19 cellular contexts compared by ENCODE assay signal in genomic region chr7:29255199-29255838, GRCh38.
DNase-seq lines count a peak whose midpoint lies in the region; FAIRE-seq and TF ChIP-seq lines count a peak whose summit lies in the region.
"Had no signal": no experiment of that assay in that cellular context is flagged by ENCODE, and none has a peak within 500 bp of the region (broad histone marks: within the 10 kb centered on the region; RNA-seq: fewer than 3 reads in every experiment).

No MANE protein-coding gene starts in this region.

- no peaks in the 10 kb centered on the region for H3K9me3 ChIP-seq in endothelial cell of umbilical vein (replicated peaks; ENCODE audit: control insufficient read depth, insufficient read depth, low read length)
- H3K9me3 ChIP-seq: Peyer's patch had no signal

- H3K27ac ChIP-seq in endothelial cell of umbilical vein (ENCODE audit: insufficient read depth, low read depth, low read length): no peak overlapping the region
- no peak overlapping the region for H3K27ac ChIP-seq in substantia nigra (ENCODE audit: low read depth, low read length, poor library complexity, severe bottlenecking)

- peak overlapping the region; percentile 50 for H3K4me2 ChIP-seq in endothelial cell of umbilical vein (ENCODE audit: insufficient read depth, low read length)

- peak overlapping the region; percentile 36 for H3K4me3 Mint-ChIP-seq in Calu3 (ENCODE audit: low read depth, unreplicated experiment)
- H3K4me3 Mint-ChIP-seq: activated CD4-positive, alpha-beta T cell treated with anti-CD3 and anti-CD28 coated beads, Interleukin-2, amount 10 ng/mL, durations not matched to agents 7 days and 5 days had no signal

- H3K27me3 Mint-ChIP-seq in Calu3 (ENCODE audit: unreplicated experiment): no peaks in the 10 kb centered on the region
- H3K27me3 Mint-ChIP-seq: CD8-positive, alpha-beta memory T cell had no signal

- peak overlapping the region; percentile 53 for H3K27ac Mint-ChIP-seq in Calu3 (ENCODE audit: unreplicated experiment)
- H3K27ac Mint-ChIP-seq: activated CD4-positive, alpha-beta T cell treated with anti-CD3 and anti-CD28 coated beads, Interleukin-2, amount 10 ng/mL, durations not matched to agents 7 days and 5 days had no signal

- H3K4me3 ChIP-seq in endothelial cell of umbilical vein (replicated peaks in 1 of 3; ENCODE audit: insufficient read depth in 1 of 3, low read depth in 1 of 3, low read length in 3 of 3): no peak overlapping the region
- H3K4me3 ChIP-seq: Peyer's patch had no signal

- H3K9me3 Mint-ChIP-seq in Calu3 (ENCODE audit: low read depth, unreplicated experiment): no peaks in the 10 kb centered on the region
- H3K9me3 Mint-ChIP-seq: CD8-positive, alpha-beta memory T cell had no signal

- no peaks in the 10 kb centered on the region for H3K36me3 ChIP-seq in endothelial cell of umbilical vein (ENCODE audit: control insufficient read depth in 2 of 2, extremely low read depth in 1 of 2, insufficient read depth in 2 of 2, low read length in 2 of 2)
- H3K36me3 ChIP-seq: Peyer's patch had no signal

- H2AFZ ChIP-seq in endothelial cell of umbilical vein (ENCODE audit: low read depth, low read length): peak overlapping the region; percentile 23

- no peak for FAIRE-seq in endothelial cell of umbilical vein (lab: Jason Lieb, UNC)
- FAIRE-seq: GM19239, TTC549 had no signal

- peaks cover 24% of the 10 kb centered on the region for H3K4me1 Mint-ChIP-seq in Calu3 (ENCODE audit: low read depth, unreplicated experiment)
- H3K4me1 Mint-ChIP-seq: activated CD4-positive, alpha-beta T cell treated with anti-CD3 and anti-CD28 coated beads, Interleukin-2, amount 10 ng/mL, durations not matched to agents 7 days and 5 days had no signal

- CTCF ChIA-PET in Calu3 (lab: Charles Lee): interaction anchor here (0.9 to 2.1 kb wide), 4 partner anchors 12 to 328 kb away, joined by 3 to 6 read pairs (median 4); no protein-coding TSS in a partner anchor
- CTCF ChIA-PET in endothelial cell of umbilical vein (lab: Charles Lee): interaction anchor here (1.0 to 2.9 kb wide), 6 partner anchors 11 to 65 kb away, joined by 3 to 22 read pairs (median 4); partner anchors contain the start of gene CHN2

- no peak overlapping the region for H3K9ac ChIP-seq in endothelial cell of umbilical vein (replicated peaks; ENCODE audit: extremely low read depth, insufficient read depth, low read length)

- TF ChIP-seq POLR2A in endothelial cell of umbilical vein (IDR thresholded peaks at IDR 0.05; ENCODE audit: low read depth, low read length): no peak

- dilution Hi-C loops in endothelial cell of umbilical vein (cut with MboI; ENCODE audit: extremely low pct_ligation_motif_present, low sequenced_read_pairs): no loop called here

- POLR2A ChIA-PET in endothelial cell of umbilical vein (lab: Charles Lee): no interaction called here

- H3K79me2 ChIP-seq in endothelial cell of umbilical vein (ENCODE audit: control insufficient read depth, insufficient read depth, low read length): no peaks in the 10 kb centered on the region

- TF ChIP-seq CTCF in Calu3 (IDR thresholded peaks at IDR 0.05; ENCODE audit: unreplicated experiment) (no peak), endothelial cell of umbilical vein (IDR thresholded peaks at IDR 0.05; ENCODE audit: extremely low read depth in 1 of 2, insufficient read depth in 1 of 2, low read depth in 1 of 2, low read length in 2 of 2) (no peak)

- no peaks in the 10 kb centered on the region for H3K27me3 ChIP-seq in endothelial cell of umbilical vein (ENCODE audit: control insufficient read depth in 2 of 2, insufficient read depth in 2 of 2, low read length in 2 of 2)
- H3K27me3 ChIP-seq: Peyer's patch had no signal

- H3K36me3 Mint-ChIP-seq in Calu3 (ENCODE audit: insufficient read depth, unreplicated experiment): peaks cover 10% of the 10 kb centered on the region

- no peaks in the 10 kb centered on the region for H4K20me1 ChIP-seq in endothelial cell of umbilical vein (replicated peaks; ENCODE audit: control insufficient read depth, extremely low read depth, insufficient read depth, low read length)

- intact Hi-C loops in Calu3 (cut with micrococcal nuclease; ENCODE audit: unreplicated experiment): loop anchor here (5.0 kb wide), 1 partner anchor 58 kb away; no protein-coding TSS in a partner anchor
- intact Hi-C loops in endothelial cell of umbilical vein (cut with micrococcal nuclease): no loop called here

- DNase-seq in Calu3 (no peak), NCI-H69 (lab: John Stamatoyannopoulos, UW) (peak; percentile 41), endothelial cell of umbilical vein (ENCODE audit: low read depth, low spot score) (peak; percentile 49), left kidney (ENCODE audit: low read depth, low spot score) (peak; percentile 64), NCI-H2029 (lab: John Stamatoyannopoulos, UW) (no peak), substantia nigra (lab: John Stamatoyannopoulos, UW) (no peak)
- no peak for DNase-seq in activated effector memory CD4-positive, alpha-beta T cell treated with anti-CD3 and anti-CD28 coated beads, Interleukin-2, amount 50 U/mL, for 16 hours
- DNase-seq in activated CD4-positive, alpha-beta T cell treated with anti-CD3 and anti-CD28 coated beads for 48 hours: no peak
- DNase-seq: activated CD4-positive, alpha-beta T cell treated with anti-CD3 and anti-CD28 coated beads, Interleukin-2, amount 10 ng/mL, durations not matched to agents 7 days and 5 days; activated CD8-positive, alpha-beta memory T cell treated with anti-CD3 and anti-CD28 coated beads, Interleukin-2, amount 50 U/mL, for 48 hours; activated gamma-delta T cell treated with Interleukin-2 at 50 U/mL for 16 hours; cerebellar nuclear complex; KG1; NCI-H774; occipital lobe; Peyer's patch had no signal

- H3K4me1 ChIP-seq in endothelial cell of umbilical vein (ENCODE audit: control insufficient read depth, extremely low read depth, insufficient read depth, low read length): peaks cover 18% of the 10 kb centered on the region

- no peaks in the 10 kb centered on the region for H3K9me1 ChIP-seq in endothelial cell of umbilical vein (replicated peaks; ENCODE audit: control insufficient read depth, extremely low read depth, insufficient read depth, low read length)

- BruUV-seq in Calu3 (replicated peaks; lab: Mats Ljungman, UMichigan) (no TSS peak), endothelial cell of umbilical vein (replicated peaks; lab: Mats Ljungman, UMichigan) (TSS peak; percentile 66)

TF ChIP-seq in endothelial cell of umbilical vein, 7 proteins besides CTCF, POLR2A, EP300 and RAD21:
- TF ChIP-seq POLR2AphosphoS5 (IDR thresholded peaks at IDR 0.05; ENCODE audit: insufficient read depth, low read depth, low read length) (no peak), FOS (IDR thresholded peaks at IDR 0.05; ENCODE audit: borderline replicate concordance, insufficient read depth, low read length) (peak; percentile 58), MAX (IDR thresholded peaks at IDR 0.05; ENCODE audit: insufficient read depth, insufficient read length) (no peak)
TF ChIP-seq in endothelial cell of umbilical vein: peak in this region for 1.

Comparison
In these comparisons a context has a peak if more than half of its experiments do, and no peak if none do; other contexts are left out.
1. DNase-seq: peak in NCI-H69 (single experiment), endothelial cell of umbilical vein (single experiment) and left kidney (single experiment); none in Calu3 (single experiment), activated effector memory CD4-positive, alpha-beta T cell treated with anti-CD3 and anti-CD28 coated beads, Interleukin-2, amount 50 U/mL, for 16 hours (single experiment), activated CD4-positive, alpha-beta T cell treated with anti-CD3 and anti-CD28 coated beads for 48 hours (single experiment), NCI-H2029 (single experiment) and substantia nigra (0 of 49).